Comparison of ENCODE assay signal across 6 cellular contexts in genomic region chr10:101034404-101034803, GRCh38. TPM values are rescaled to one million over a fixed set of nuclear protein-coding genes. Genes with fewer than 3 reads are reported as not detected.
DNase-seq lines count a peak whose midpoint lies in the region; ATAC-seq, FAIRE-seq and TF ChIP-seq lines count a peak whose summit lies in the region.
"Not testable (repeated sequence)": the region's sequence is repeated elsewhere in the genome, so short reads cannot be mapped to it uniquely, and the experiment has no call there.
"Had no signal": no experiment of that assay in that cellular context is flagged by ENCODE, and none has a peak within 500 bp of the region (broad histone marks: within the 10 kb centered on the region; RNA-seq: fewer than 3 reads in every experiment).

No MANE protein-coding gene starts in this region.

- H3K27ac Mint-ChIP-seq in CD4-positive, alpha-beta T cell = peak overlapping the region; percentile 12
- H3K27ac Mint-ChIP-seq in astrocyte (ENCODE audit: unreplicated experiment) = not testable (repeated sequence)

- not testable (repeated sequence) for H3K9me3 ChIP-seq in CD4-positive, alpha-beta T cell (ENCODE audit: control insufficient read depth, low read length); SK-N-SH; astrocyte (ENCODE audit: insufficient read depth, low read depth, low read length); small intestine (ENCODE audit: control insufficient read depth, low read depth)

- peaks cover 47% of the 10 kb centered on the region for H3K79me2 ChIP-seq in SK-N-SH (ENCODE audit: insufficient read depth)
- peaks cover 27% of the 10 kb centered on the region for H3K79me2 ChIP-seq in astrocyte (ENCODE audit: insufficient read depth, low read length)

- H3K27me3 Mint-ChIP-seq in CD4-positive, alpha-beta T cell; astrocyte (ENCODE audit: low read depth, unreplicated experiment): not testable (repeated sequence)

- peaks cover 19% of the 10 kb centered on the region for H3K4me1 Mint-ChIP-seq in CD4-positive, alpha-beta T cell (ENCODE audit: low read depth)
- peaks cover 10% of the 10 kb centered on the region for H3K4me1 Mint-ChIP-seq in astrocyte (ENCODE audit: low read depth, unreplicated experiment)

- peaks cover 25% of the 10 kb centered on the region for H3F3A ChIP-seq in SK-N-SH (replicated peaks; ENCODE audit: insufficient read depth)

- H3K4me3 ChIP-seq in SK-N-SH (ENCODE audit: low read depth in 2 of 2, low read length in 1 of 2); astrocyte (ENCODE audit: insufficient read depth, low read depth, low read length); small intestine (ENCODE audit: low read depth in 1 of 2, low read length in 2 of 2): not testable (repeated sequence)

- H3K27me3 ChIP-seq in CD4-positive, alpha-beta T cell (ENCODE audit: control insufficient read depth, insufficient read depth, low read length); SK-N-SH (ENCODE audit: insufficient read depth); astrocyte (ENCODE audit: insufficient read depth, low read length); small intestine (ENCODE audit: control insufficient read depth in 2 of 2, insufficient read depth in 2 of 2, low read length in 2 of 2): not testable (repeated sequence)

- H3K36me3 ChIP-seq in SK-N-SH (replicated peaks in 1 of 2; ENCODE audit: control insufficient read depth in 1 of 2, insufficient read depth in 2 of 2, low read length in 1 of 2) (peaks cover 38 to 48% of the 10 kb centered on the region in 2 experiments), astrocyte (ENCODE audit: insufficient read depth, low read length) (peaks cover 41% of the 10 kb centered on the region), small intestine (ENCODE audit: control insufficient read depth in 2 of 2, insufficient read depth in 2 of 2, low read length in 2 of 2) (peaks cover 4 to 28% of the 10 kb centered on the region in 2 donors)

- intact Hi-C loops in CD4-positive, alpha-beta T cell (cut with DNase I, micrococcal nuclease) = loop anchor here (5.0 kb wide), 1 partner anchor 33 kb away; no protein-coding TSS in a partner anchor

- not testable (repeated sequence) for H3K4me3 Mint-ChIP-seq in CD4-positive, alpha-beta T cell
- peak overlapping the region; percentile 14 for H3K4me3 Mint-ChIP-seq in astrocyte (ENCODE audit: unreplicated experiment)

- H3K9ac ChIP-seq in SK-N-SH; astrocyte (ENCODE audit: low read length): not testable (repeated sequence)

- not testable (repeated sequence) for H3K9me3 Mint-ChIP-seq in CD4-positive, alpha-beta T cell; astrocyte (ENCODE audit: unreplicated experiment)

- H3K36me3 Mint-ChIP-seq in CD4-positive, alpha-beta T cell (ENCODE audit: low read depth) = peaks cover 57% of the 10 kb centered on the region
- H3K36me3 Mint-ChIP-seq in astrocyte (ENCODE audit: low read depth, unreplicated experiment) = peaks cover 26% of the 10 kb centered on the region

- FAIRE-seq in astrocyte (lab: Jason Lieb, UNC); small intestine (lab: Jason Lieb, UNC): not testable (repeated sequence)

- H2AFZ ChIP-seq in SK-N-SH (ENCODE audit: low read depth); astrocyte (ENCODE audit: low read depth, low read length): not testable (repeated sequence)

- not testable (repeated sequence) for ATAC-seq in CD4-positive, alpha-beta T cell (ENCODE audit: poor library complexity)

- CTCF ChIA-PET in CD4-positive, alpha-beta T cell (lab: Charles Lee) = interaction anchor here (1.2 to 1.7 kb wide), 3 partner anchors 13 to 20 kb away, joined by 4 to 5 read pairs (median 5); no protein-coding TSS in a partner anchor
- CTCF ChIA-PET in SK-N-SH (lab: Yijun Ruan, JAX) = interaction anchor here (1.0 to 15.0 kb wide), 7 partner anchors 8 to 108 kb away, joined by 3 to 198 read pairs (median 4); no protein-coding TSS in a partner anchor

- H3K27ac ChIP-seq in CD4-positive, alpha-beta T cell (ENCODE audit: low read depth, low read length); SK-N-SH (ENCODE audit: low read depth in 2 of 2, low read length in 1 of 2); astrocyte (ENCODE audit: low read depth, low read length): not testable (repeated sequence)
- peak overlapping the region in 1 of 2 donors; percentile 35 for H3K27ac ChIP-seq in small intestine (ENCODE audit: low read depth in 1 of 2, low read length in 1 of 2)

- H3K9me2 ChIP-seq in SK-N-SH = not testable (repeated sequence)

- H3K4me1 ChIP-seq in SK-N-SH (ENCODE audit: control insufficient read depth in 1 of 2, insufficient read depth in 2 of 2, low read depth in 1 of 2, low read length in 1 of 2) (peaks cover 7 to 31% of the 10 kb centered on the region in 2 experiments; a peak in 2 of 4 replicates), astrocyte (ENCODE audit: insufficient read depth, low read length) (peaks cover 25% of the 10 kb centered on the region)
- H3K4me1 ChIP-seq in small intestine (ENCODE audit: control insufficient read depth in 2 of 2, insufficient read depth in 1 of 2, low read depth in 1 of 2, low read length in 1 of 2) = not testable (repeated sequence)

- POLR2A ChIA-PET in CD4-positive, alpha-beta T cell (lab: Charles Lee); SK-N-SH (lab: Yijun Ruan, JAX): not testable (repeated sequence)

- TF ChIP-seq POLR2A in erythroblast (IDR thresholded peaks at IDR 0.05; ENCODE audit: low read length) = not testable (repeated sequence)

- not testable (repeated sequence) for TF ChIP-seq RAD21 in SK-N-SH (IDR thresholded peaks at IDR 0.05; ENCODE audit: low read length)

- DNase-seq in CD4-positive, alpha-beta T cell; SK-N-SH; astrocyte (ENCODE audit: low read depth): not testable (repeated sequence)
- DNase-seq in erythroblast (lab: John Stamatoyannopoulos, UW) (peak; percentile 18 to 25), small intestine (peak; percentile 92)

- not testable (repeated sequence) for TF ChIP-seq EP300 in SK-N-SH (IDR thresholded peaks at IDR 0.05; ENCODE audit: borderline replicate concordance in 1 of 2, low read depth in 1 of 2, low read length in 1 of 2)

- H3K4me2 ChIP-seq in SK-N-SH = peak overlapping the region; percentile 94
- not testable (repeated sequence) for H3K4me2 ChIP-seq in astrocyte (ENCODE audit: low read length)

- 89% methylated on average over 4 of the region's 4 CpGs for WGBS in SK-N-SH (ENCODE audit: low lambda C conversion rate)
- 27 to 67% (median 36%) methylated on average over 4 of the region's 4 CpGs for WGBS in small intestine, 3 donors

- H4K20me1 ChIP-seq in SK-N-SH (ENCODE audit: insufficient read depth) (peaks cover 39% of the 10 kb centered on the region), astrocyte (ENCODE audit: insufficient read depth, low read length) (peaks cover 66% of the 10 kb centered on the region)

- not testable (repeated sequence) for TF ChIP-seq CTCF in CD4-positive, alpha-beta T cell (IDR thresholded peaks at IDR 0.05); SK-N-SH (IDR thresholded peaks at IDR 0.05); astrocyte (IDR thresholded peaks at IDR 0.05; ENCODE audit: insufficient read depth, low read depth, low read length)

RNA-seq across cellular contexts. Expression of gene SFXN3, which starts 3.4 kb away (rescaled TPM):
- 10 to 100 TPM; 43.2 to 48.3 TPM for total RNA-seq in CD4-positive, alpha-beta T cell
- polyA plus RNA-seq in SK-N-SH (2012; rRNA removed) (142 and 229 TPM in 2 replicates), small intestine (100 to 1,000 TPM in 1 of 3 donors, 10 to 100 TPM in 2; 35.0 to 104 (median 70.5) TPM)
- 44.8 and 65.6 TPM in 2 replicates for polyA plus RNA-seq in SK-N-SH (2012; cell fraction: cytosol; rRNA removed)
- polyA plus RNA-seq in SK-N-SH (2012; cell fraction: nucleus; rRNA removed) = 1,157 and 1,277 TPM in 2 replicates
- total RNA-seq in astrocyte = 59.2 and 68.3 TPM in 2 replicates

RNA-seq across cellular contexts. Expression of gene PDZD7, which starts 3.5 kb away (rescaled TPM):
- total RNA-seq in CD4-positive, alpha-beta T cell = 1 to 10 TPM; 1.7 to 3.1 TPM
- polyA plus RNA-seq in SK-N-SH (2012; rRNA removed) = 1.9 and 2.3 TPM in 2 replicates
- polyA plus RNA-seq in SK-N-SH (2012; cell fraction: cytosol; rRNA removed) = 0.95 and 1.5 TPM in 2 replicates
- polyA plus RNA-seq in SK-N-SH (2012; cell fraction: nucleus; rRNA removed) = 5.4 and 6.8 TPM in 2 replicates
- total RNA-seq in astrocyte = 2.2 and 4.5 TPM in 2 replicates
- polyA plus RNA-seq in small intestine = 10 to 100 TPM in 2 of 3 donors, 1 to 10 TPM in 1; 3.1 to 38.5 (median 19.2) TPM

RNA-seq across cellular contexts. Expression of gene KAZALD1, which starts 27.4 kb away (rescaled TPM):
- total RNA-seq in CD4-positive, alpha-beta T cell = not detected
- polyA plus RNA-seq in SK-N-SH (2012; rRNA removed) (1.9 and 3.0 TPM in 2 replicates), small intestine (10 to 100 TPM in 2 of 3 donors, 1 to 10 TPM in 1; 8.1 to 76.0 (median 39.2) TPM)
- polyA plus RNA-seq in SK-N-SH (2012; cell fraction: cytosol; rRNA removed) = 0.84 and 1.4 TPM in 2 replicates
- 6.2 and 8.4 TPM in 2 replicates for polyA plus RNA-seq in SK-N-SH (2012; cell fraction: nucleus; rRNA removed)
- 8.1 and 9.6 TPM in 2 replicates for total RNA-seq in astrocyte
- total RNA-seq: CD8-positive, alpha-beta T cell had no signal

RNA-seq across cellular contexts. Expression of gene LZTS2, which starts 34.8 kb away (rescaled TPM):
- 1 to 10 TPM; 9.0 to 9.6 TPM for total RNA-seq in CD4-positive, alpha-beta T cell
- polyA plus RNA-seq in SK-N-SH (2012; rRNA removed) (50.6 and 52.2 TPM in 2 replicates), small intestine (10 to 100 TPM; 13.6 to 41.3 (median 16.8) TPM)
- polyA plus RNA-seq in SK-N-SH (2012; cell fraction: cytosol; rRNA removed) = 18.5 and 31.3 TPM in 2 replicates
- 105 and 145 TPM in 2 replicates for polyA plus RNA-seq in SK-N-SH (2012; cell fraction: nucleus; rRNA removed)
- total RNA-seq in astrocyte = 69.9 and 73.9 TPM in 2 replicates

RNA-seq across cellular contexts. Expression of gene TWNK, which starts 47.1 kb away (rescaled TPM):
- total RNA-seq in CD4-positive, alpha-beta T cell = 1 to 10 TPM; 2.7 to 2.8 TPM
- polyA plus RNA-seq in SK-N-SH (2012; rRNA removed) = 16.4 and 20.0 TPM in 2 replicates
- polyA plus RNA-seq in SK-N-SH (2012; cell fraction: cytosol; rRNA removed) = 16.6 and 20.2 TPM in 2 replicates
- polyA plus RNA-seq in SK-N-SH (2012; cell fraction: nucleus; rRNA removed) = 15.7 and 20.7 TPM in 2 replicates
- total RNA-seq in astrocyte = 12.9 TPM in 2 replicates
- polyA plus RNA-seq in small intestine = 1 to 10 TPM; 1.6 to 7.7 (median 1.8) TPM
